Comparison of ENCODE assay signal across 19 cellular contexts in the genomic region with DNA sequence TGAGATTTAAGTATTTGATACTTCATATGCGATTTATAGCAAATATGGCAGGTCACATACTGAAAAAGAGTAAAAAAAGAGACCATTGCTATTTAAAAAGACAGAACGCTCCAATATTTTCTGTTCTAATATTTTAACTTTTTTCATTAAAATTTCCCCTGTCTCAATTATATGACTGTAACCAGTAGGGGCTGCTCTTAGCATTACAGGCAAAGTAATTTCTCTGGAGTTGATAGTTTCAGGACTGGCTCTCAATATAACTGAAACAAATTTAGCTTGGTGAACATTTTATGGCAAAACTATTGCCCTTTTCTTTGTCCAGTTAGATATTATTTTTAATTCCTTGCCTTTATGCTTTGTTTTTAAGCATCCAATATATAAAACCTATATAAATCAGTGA.
DNase-seq lines count a peak whose midpoint lies in the region; FAIRE-seq and TF ChIP-seq lines count a peak whose summit lies in the region.
"Had no signal": no experiment of that assay in that cellular context is flagged by ENCODE, and none has a peak within 500 bp of the region (broad histone marks: within the 10 kb centered on the region; RNA-seq: fewer than 3 reads in every experiment).

No MANE protein-coding gene starts in this region.

- H2AFZ ChIP-seq in OCI-LY1 (ENCODE audit: low read length), result no peak overlapping the region

- H3K4me2 ChIP-seq in OCI-LY1 (ENCODE audit: low read length), result no peak overlapping the region

- H3K79me2 ChIP-seq in OCI-LY1 (ENCODE audit: insufficient read depth, low read length), result no peaks in the 10 kb centered on the region

- H3K4me1 ChIP-seq in OCI-LY1 (ENCODE audit: insufficient read depth, low read length, severe bottlenecking), result no peaks in the 10 kb centered on the region
- H3K4me1 ChIP-seq: esophagus muscularis mucosa, thyroid gland had no signal

- H3K9me3 Mint-ChIP-seq in HFFc6, result peaks cover 21% of the 10 kb centered on the region
- H3K9me3 Mint-ChIP-seq in osteocyte (ENCODE audit: unreplicated experiment), result no peaks in the 10 kb centered on the region

- no peak for FAIRE-seq in urothelium cell line (lab: Jason Lieb, UNC)
- FAIRE-seq: GM12878, H54 had no signal

- TF ChIP-seq CTCF in HFFc6 (IDR thresholded peaks at IDR 0.05) (peak; percentile 21; the same call in 1 of the 2 replicates), OCI-LY1 (IDR thresholded peaks at IDR 0.05; ENCODE audit: low read length) (peak; percentile 38; the same call in 1 of the 2 replicates), epithelial cell of proximal tubule (conservative IDR thresholded peaks at IDR 0.05; ENCODE audit: low read depth, low read length) (peak; percentile 69), osteocyte (IDR thresholded peaks at IDR 0.05) (peak; percentile 68)

- no peaks in the 10 kb centered on the region for H3F3A ChIP-seq in OCI-LY1 (ENCODE audit: insufficient read depth, low read length)

- no peak overlapping the region for H3K4me3 Mint-ChIP-seq in HFFc6
- no peak overlapping the region for H3K4me3 Mint-ChIP-seq in osteocyte (ENCODE audit: unreplicated experiment)
- H3K4me3 Mint-ChIP-seq: central memory CD8-positive, alpha-beta T cell; naive thymus-derived CD8-positive, alpha-beta T cell had no signal

- no peak for DNase-seq in HFFc6
- no peak for DNase-seq in epithelial cell of proximal tubule (ENCODE audit: low read depth)
- DNase-seq in osteocyte (ENCODE audit: extremely low spot score, unreplicated experiment), result no peak
- DNase-seq in urothelium cell line (ENCODE audit: low spot score), result no peak
- no peak for DNase-seq in MV-4-11 (lab: John Stamatoyannopoulos, UW)
- no peak for DNase-seq in NCI-H526 (lab: John Stamatoyannopoulos, UW)
- DNase-seq: activated CD4-positive, alpha-beta T cell treated with anti-CD3 and anti-CD28 coated beads, Interleukin-2, amount 50 U/mL, for 48 hours; activated effector memory CD4-positive, alpha-beta T cell treated with anti-CD3 and anti-CD28 coated beads, Interleukin-2, amount 50 U/mL, for 16 hours; Calu3; naive thymus-derived CD8-positive, alpha-beta T cell; NCI-H1417 treated with DMSO at 0.1 percent for 48 hours; T-helper 2 cell; thyroid gland had no signal

- H3K4me1 Mint-ChIP-seq in HFFc6 (ENCODE audit: low read depth), result no peaks in the 10 kb centered on the region
- no peaks in the 10 kb centered on the region for H3K4me1 Mint-ChIP-seq in osteocyte (ENCODE audit: unreplicated experiment)
- H3K4me1 Mint-ChIP-seq: central memory CD8-positive, alpha-beta T cell; naive thymus-derived CD8-positive, alpha-beta T cell had no signal

- no peaks in the 10 kb centered on the region for H3K9me2 ChIP-seq in OCI-LY1 (ENCODE audit: low read depth, low read length)

- no peak overlapping the region for H3K27ac ChIP-seq in OCI-LY1 (ENCODE audit: low read depth, low read length, poor library complexity, severe bottlenecking)
- H3K27ac ChIP-seq: esophagus muscularis mucosa, skin epidermis, thyroid gland had no signal

- no peaks in the 10 kb centered on the region for H3K27me3 ChIP-seq in OCI-LY1 (ENCODE audit: insufficient read depth, low read length)
- H3K27me3 ChIP-seq: esophagus muscularis mucosa, thyroid gland had no signal

- H3K27me3 Mint-ChIP-seq in HFFc6 (ENCODE audit: insufficient read depth) (no peaks in the 10 kb centered on the region), osteocyte (ENCODE audit: unreplicated experiment) (no peaks in the 10 kb centered on the region)
- H3K27me3 Mint-ChIP-seq: central memory CD8-positive, alpha-beta T cell; naive thymus-derived CD8-positive, alpha-beta T cell had no signal

- H3K36me3 ChIP-seq in OCI-LY1 (ENCODE audit: insufficient read depth, low read length), result no peaks in the 10 kb centered on the region
- H3K36me3 ChIP-seq: esophagus muscularis mucosa, thyroid gland had no signal

- H3K27ac Mint-ChIP-seq in HFFc6 (no peak overlapping the region), osteocyte (ENCODE audit: unreplicated experiment) (no peak overlapping the region)
- H3K27ac Mint-ChIP-seq: naive thymus-derived CD8-positive, alpha-beta T cell had no signal

- no peak overlapping the region for H3K4me3 ChIP-seq in OCI-LY1 (ENCODE audit: low read depth, low read length, poor library complexity, severe bottlenecking)
- no peak overlapping the region for H3K4me3 ChIP-seq in epithelial cell of proximal tubule (ENCODE audit: low read depth, low read length)
- H3K4me3 ChIP-seq: esophagus muscularis mucosa, GM12878, skin epidermis, thyroid gland had no signal

- no peaks in the 10 kb centered on the region for H3K36me3 Mint-ChIP-seq in HFFc6 (ENCODE audit: low read depth)
- no peaks in the 10 kb centered on the region for H3K36me3 Mint-ChIP-seq in osteocyte (ENCODE audit: unreplicated experiment)
- H3K36me3 Mint-ChIP-seq: naive thymus-derived CD8-positive, alpha-beta T cell had no signal

- no peaks in the 10 kb centered on the region for H3K9me3 ChIP-seq in OCI-LY1 (ENCODE audit: low read length)
- H3K9me3 ChIP-seq: esophagus muscularis mucosa, thyroid gland had no signal

- H4K20me1 ChIP-seq in OCI-LY1 (ENCODE audit: insufficient read depth, low read length), result no peaks in the 10 kb centered on the region

- H3K9ac ChIP-seq in OCI-LY1 (ENCODE audit: low read length), result no peak overlapping the region
